1 cellular context compared by ENCODE assay signal in genomic region chr5:108531367-108532211, GRCh38.
TF ChIP-seq lines count a peak whose summit lies in the region.

No MANE protein-coding gene starts in this region.

TF ChIP-seq in HepG2, 621 proteins besides CTCF, POLR2A, EP300 and RAD21 (continued from another document and continues in another):
- no peak for TF ChIP-seq TFAP4 (IDR thresholded peaks at IDR 0.05; ENCODE audit: borderline replicate concordance, low read depth)
- TF ChIP-seq SNRNP70 (IDR thresholded peaks at IDR 0.05; ENCODE audit: low read depth, low read length), result no peak
- no peak for TF ChIP-seq ZBTB26 (CRISPR knock-in tag; IDR thresholded peaks at IDR 0.05; ENCODE audit: borderline replicate concordance)
- TF ChIP-seq ZFP37 (CRISPR knock-in tag; IDR thresholded peaks at IDR 0.05; ENCODE audit: borderline replicate concordance), result no peak
- peak; percentile 22 for TF ChIP-seq TCF7 (IDR thresholded peaks at IDR 0.05; ENCODE audit: low read depth)
- no peak for TF ChIP-seq KLF12 (CRISPR knock-in tag; IDR thresholded peaks at IDR 0.05; ENCODE audit: borderline replicate concordance)
- TF ChIP-seq ZNF124 (CRISPR knock-in tag; IDR thresholded peaks at IDR 0.05), result no peak
- TF ChIP-seq ZNF460 (CRISPR knock-in tag; IDR thresholded peaks at IDR 0.05; ENCODE audit: borderline replicate concordance), result no peak
- no peak for TF ChIP-seq ZBTB7B (CRISPR knock-in tag; IDR thresholded peaks at IDR 0.05)
- TF ChIP-seq ZNF383 (CRISPR knock-in tag; IDR thresholded peaks at IDR 0.05; ENCODE audit: borderline replicate concordance), result no peak
- no peak for TF ChIP-seq ZHX2 (IDR thresholded peaks at IDR 0.05; ENCODE audit: low read depth)
- no peak for TF ChIP-seq ZHX2 (CRISPR knock-in tag; IDR thresholded peaks at IDR 0.05; ENCODE audit: borderline replicate concordance)
- TF ChIP-seq ZNF350 (CRISPR knock-in tag; IDR thresholded peaks at IDR 0.05; ENCODE audit: borderline replicate concordance, low read depth), result no peak
- TF ChIP-seq JARID2 (CRISPR knock-in tag; IDR thresholded peaks at IDR 0.05; ENCODE audit: insufficient replicate concordance), result no peak
- peak; percentile 25; the same call in 1 of the 2 replicates for TF ChIP-seq CEBPG (CRISPR knock-in tag; IDR thresholded peaks at IDR 0.05)
- TF ChIP-seq ZNF660 (CRISPR knock-in tag; IDR thresholded peaks at IDR 0.05; ENCODE audit: borderline replicate concordance, low read depth), result no peak
- no peak for TF ChIP-seq DR1 (CRISPR knock-in tag; IDR thresholded peaks at IDR 0.05)
- no peak for TF ChIP-seq MBNL3 (CRISPR knock-in tag; conservative IDR thresholded peaks at IDR 0.05)
- TF ChIP-seq ZFAT (CRISPR knock-in tag; conservative IDR thresholded peaks at IDR 0.05), result no peak
- TF ChIP-seq ZBTB14 (CRISPR knock-in tag; IDR thresholded peaks at IDR 0.05), result no peak
- no peak for TF ChIP-seq TEF (CRISPR knock-in tag; IDR thresholded peaks at IDR 0.05)
- 0 out of 2 replicates have a peak, but pooled peaks have one; percentile 32 for TF ChIP-seq HNF1A (IDR thresholded peaks at IDR 0.05; ENCODE audit: low read depth)
- no peak for TF ChIP-seq HNF1A (CRISPR knock-in tag; IDR thresholded peaks at IDR 0.05; ENCODE audit: borderline replicate concordance)
- 0 out of 2 replicates have a peak, but pooled peaks have one; percentile 16 for TF ChIP-seq FOXP4 (CRISPR knock-in tag; IDR thresholded peaks at IDR 0.05)
- TF ChIP-seq DRAP1 (CRISPR knock-in tag; IDR thresholded peaks at IDR 0.05), result no peak
- no peak for TF ChIP-seq ZNF878 (CRISPR knock-in tag; IDR thresholded peaks at IDR 0.05)
- TF ChIP-seq CREB1 (IDR thresholded peaks at IDR 0.05), result no peak
- TF ChIP-seq CREB1 (CRISPR knock-in tag; IDR thresholded peaks at IDR 0.05), result no peak
- no peak for TF ChIP-seq AFF4 (CRISPR knock-in tag; IDR thresholded peaks at IDR 0.05)
- TF ChIP-seq SOX13 (IDR thresholded peaks at IDR 0.05), result no peak
- peak in 1 of 2 experiments; percentile 20; a peak in 1 of 4 replicates for TF ChIP-seq SOX13 (CRISPR knock-in tag; conservative IDR thresholded peaks at IDR 0.05 in 1 of 2, IDR thresholded peaks at IDR 0.05 in 1 of 2)
- no peak for TF ChIP-seq ELF4 (CRISPR knock-in tag; IDR thresholded peaks at IDR 0.05; ENCODE audit: borderline replicate concordance)
- TF ChIP-seq GABPA (IDR thresholded peaks at IDR 0.05; ENCODE audit: low read depth, low read length), result no peak
- TF ChIP-seq GABPA (CRISPR knock-in tag; IDR thresholded peaks at IDR 0.05; ENCODE audit: low read depth), result no peak
- TF ChIP-seq ZFP82 (CRISPR knock-in tag; IDR thresholded peaks at IDR 0.05; ENCODE audit: borderline replicate concordance), result no peak
- no peak for TF ChIP-seq ZNF672 (CRISPR knock-in tag; IDR thresholded peaks at IDR 0.05)
- TF ChIP-seq ZNF546 (CRISPR knock-in tag; conservative IDR thresholded peaks at IDR 0.05), result no peak
- TF ChIP-seq MZF1 (CRISPR knock-in tag; IDR thresholded peaks at IDR 0.05; ENCODE audit: borderline replicate concordance), result no peak
- TF ChIP-seq ZNF230 (CRISPR knock-in tag; IDR thresholded peaks at IDR 0.05), result no peak
- TF ChIP-seq XBP1 (CRISPR knock-in tag; IDR thresholded peaks at IDR 0.05), result no peak
- no peak for TF ChIP-seq KDM2A (CRISPR knock-in tag; IDR thresholded peaks at IDR 0.05; ENCODE audit: borderline replicate concordance, low read depth)
- no peak for TF ChIP-seq ZNF10 (CRISPR knock-in tag; IDR thresholded peaks at IDR 0.05; ENCODE audit: borderline replicate concordance, low read depth)
- TF ChIP-seq SALL2 (CRISPR knock-in tag; IDR thresholded peaks at IDR 0.05), result no peak
- TF ChIP-seq RBM39 (IDR thresholded peaks at IDR 0.05; ENCODE audit: low read depth, low read length, poor library complexity, severe bottlenecking), result no peak
- TF ChIP-seq DPF2 (CRISPR knock-in tag; IDR thresholded peaks at IDR 0.05; ENCODE audit: borderline replicate concordance, low read depth), result no peak
